In genomic region chr3:71987089-71987735, GRCh38 we compare ENCODE assay signal across 12 cellular contexts.
DNase-seq lines count a peak whose midpoint lies in the region; ATAC-seq, FAIRE-seq and TF ChIP-seq lines count a peak whose summit lies in the region.
"Had no signal": no experiment of that assay in that cellular context is flagged by ENCODE, and none has a peak within 500 bp of the region (broad histone marks: within the 10 kb centered on the region; RNA-seq: fewer than 3 reads in every experiment).

No MANE protein-coding gene starts in this region.

- H3K27ac ChIP-seq in A673 (ENCODE audit: low read depth, low read length, poor library complexity, severe bottlenecking) (no peak overlapping the region), adrenal gland (peak overlapping the region in 1 of 5 donors; percentile 16)
- H3K27ac ChIP-seq: neutrophil had no signal

- H3K9me3 ChIP-seq in A673 (ENCODE audit: low read depth, low read length, poor library complexity, severe bottlenecking) = no peaks in the 10 kb centered on the region
- no peaks in the 10 kb centered on the region for H3K9me3 ChIP-seq in adrenal gland (replicated peaks in 1 of 3)
- H3K9me3 ChIP-seq: neutrophil had no signal

- no peak for ATAC-seq in GM19324 (IDR thresholded peaks at IDR 0.05; ENCODE audit: low FRiP score, unreplicated experiment)
- ATAC-seq: CD8-positive, alpha-beta T cell had no signal

- peaks cover 5% of the 10 kb centered on the region for H3K4me1 ChIP-seq in A673 (ENCODE audit: insufficient read depth, low read length, poor library complexity, severe bottlenecking)
- H3K4me1 ChIP-seq in adrenal gland (replicated peaks in 1 of 2) = no peaks in the 10 kb centered on the region

- TF ChIP-seq CTCF in A673 (conservative IDR thresholded peaks at IDR 0.05; ENCODE audit: low read depth, low read length) = 0 out of 2 replicates have a peak, but pooled peaks have one; percentile 26
- TF ChIP-seq CTCF in adrenal gland (IDR thresholded peaks at IDR 0.05) = peak in 4 of 6 experiments; percentile 9 to 38 (median 31)
- TF ChIP-seq CTCF in D721Med (IDR thresholded peaks at IDR 0.05; ENCODE audit: insufficient read depth, missing control alignments) = no peak

- no peak for FAIRE-seq in D721Med (lab: Jason Lieb, UNC)

- H3K36me3 ChIP-seq in A673 (ENCODE audit: insufficient read depth, low read length, poor library complexity, severe bottlenecking) (no peaks in the 10 kb centered on the region), adrenal gland (replicated peaks in 1 of 2) (no peaks in the 10 kb centered on the region)
- H3K36me3 ChIP-seq: neutrophil had no signal

- no peak overlapping the region for H3K4me3 ChIP-seq in A673 (ENCODE audit: low read depth, low read length, poor library complexity, severe bottlenecking)
- H3K4me3 ChIP-seq in adrenal gland = no peak overlapping the region

- WGBS in adrenal gland, 4 donors = 71 to 82% (median 75%) methylated on average over 9 of the region's 9 CpGs

- CTCF ChIA-PET in A673 (lab: Charles Lee) = no interaction called here

- POLR2A ChIA-PET in A673 (lab: Charles Lee; ENCODE audit: low non-redundant PET) = no interaction called here

- intact Hi-C loops in A673 (cut with micrococcal nuclease; ENCODE audit: unreplicated experiment) = no loop called here
- intact Hi-C loops in adrenal gland (cut with DNase I) = no loop called here

- TF ChIP-seq POLR2A in adrenal gland (IDR thresholded peaks at IDR 0.05) = no peak

- DNase-seq in A673 (ENCODE audit: low spot score) (no peak), H4 (ENCODE audit: low spot score) (peak; percentile 11), adrenal gland (no peak), iPS-NIHi11 (ENCODE audit: low spot score) (peak; percentile 17), D721Med (ENCODE audit: insufficient read length, low spot score) (no peak), mesenteric fat pad (ENCODE audit: low spot score) (no peak), HPDE6-E6E7 (ENCODE audit: extremely low spot score) (no peak)
- DNase-seq: activated B cell treated with CpG ODN at 0.5 μM for 24 hours; CD8-positive, alpha-beta T cell; NCI-H748 treated with DMSO at 0.1 percent for 48 hours had no signal

- H3K27me3 ChIP-seq in A673 (replicated peaks; ENCODE audit: insufficient read depth, low read depth, low read length, poor library complexity) = no peaks in the 10 kb centered on the region
- H3K27me3 ChIP-seq in adrenal gland = no peaks in the 10 kb centered on the region
- H3K27me3 ChIP-seq: neutrophil had no signal

- BruUV-seq in A673 (replicated peaks; lab: Mats Ljungman, UMichigan) = no TSS peak

Comparison
In these comparisons a context has a peak if more than half of its experiments do, and no peak if none do; other contexts are left out.
1. DNase-seq: peak in H4 (single experiment) and iPS-NIHi11 (single experiment); none in A673 (single experiment), adrenal gland (0 of 7), D721Med (single experiment), mesenteric fat pad (single experiment) and HPDE6-E6E7 (single experiment).